Comparison of ENCODE assay signal across 8 cellular contexts in genomic region chr4:20684852-20685763, GRCh38. TPM values are rescaled to one million over a fixed set of nuclear protein-coding genes. Genes with fewer than 3 reads are reported as not detected.
DNase-seq lines count a peak whose midpoint lies in the region; ATAC-seq and TF ChIP-seq lines count a peak whose summit lies in the region.

No MANE protein-coding gene starts in this region.

- H3K27ac Mint-ChIP-seq in activated CD8-positive, alpha-beta T cell treated with anti-CD3 and anti-CD28 coated beads for 36 hours, result no peak overlapping the region
- no peak overlapping the region for H3K27ac Mint-ChIP-seq in activated CD8-positive, alpha-beta T cell treated with anti-CD3 and anti-CD28 coated beads, Interleukin-2, amount 10 ng/mL, durations not matched to agents 7 days and 5 days
- no peak overlapping the region for H3K27ac Mint-ChIP-seq in memory B cell

- peak; percentile 89 for TF ChIP-seq CTCF in activated CD8-positive, alpha-beta T cell treated with anti-CD3 and anti-CD28 coated beads for 36 hours (IDR thresholded peaks at IDR 0.05)
- peak; percentile 31 for TF ChIP-seq CTCF in brain microvascular endothelial cell (IDR thresholded peaks at IDR 0.05; ENCODE audit: low read depth, low read length, missing control alignments)

- H3K4me3 ChIP-seq in brain microvascular endothelial cell (ENCODE audit: low read depth, low read length), result no peak overlapping the region

- no peaks in the 10 kb centered on the region for H3K36me3 Mint-ChIP-seq in activated CD8-positive, alpha-beta T cell treated with anti-CD3 and anti-CD28 coated beads for 36 hours (ENCODE audit: low read depth)
- no peaks in the 10 kb centered on the region for H3K36me3 Mint-ChIP-seq in activated CD8-positive, alpha-beta T cell treated with anti-CD3 and anti-CD28 coated beads, Interleukin-2, amount 10 ng/mL, durations not matched to agents 7 days and 5 days (ENCODE audit: low read depth)
- H3K36me3 Mint-ChIP-seq in memory B cell, result no peaks in the 10 kb centered on the region

- in situ Hi-C loops in brain microvascular endothelial cell (cut with HindIII; ENCODE audit: low pct_ligation_motif_present, low sequenced_read_pairs), result no loop called here

- H3K27me3 Mint-ChIP-seq in activated CD8-positive, alpha-beta T cell treated with anti-CD3 and anti-CD28 coated beads for 36 hours, result peaks cover 6% of the 10 kb centered on the region
- peaks cover 11% of the 10 kb centered on the region for H3K27me3 Mint-ChIP-seq in activated CD8-positive, alpha-beta T cell treated with anti-CD3 and anti-CD28 coated beads, Interleukin-2, amount 10 ng/mL, durations not matched to agents 7 days and 5 days (ENCODE audit: low read depth)
- H3K27me3 Mint-ChIP-seq in memory B cell, result peaks cover 10% of the 10 kb centered on the region

- POLR2A ChIA-PET in activated CD8-positive, alpha-beta T cell treated with anti-CD3 and anti-CD28 coated beads for 36 hours (lab: Charles Lee), result no interaction called here
- POLR2A ChIA-PET in activated CD8-positive, alpha-beta T cell treated with anti-CD3 and anti-CD28 coated beads, Interleukin-2, amount 10 ng/mL, durations not matched to agents 7 days and 5 days (lab: Charles Lee), result no interaction called here

- H3K27me3 ChIP-seq in brain microvascular endothelial cell (replicated peaks), result no peaks in the 10 kb centered on the region

- intact Hi-C loops in activated CD8-positive, alpha-beta T cell treated with anti-CD3 and anti-CD28 coated beads for 36 hours (cut with micrococcal nuclease), result loop anchor here (10.0 kb wide), 1 partner anchor 2000 kb away; no protein-coding TSS in a partner anchor

- CTCF ChIA-PET in activated CD8-positive, alpha-beta T cell treated with anti-CD3 and anti-CD28 coated beads for 36 hours (lab: Charles Lee), result interaction anchor here (0.6 to 3.7 kb wide), 20 partner anchors 9 to 374 kb away, joined by 3 to 23 read pairs (median 4); partner anchors contain the start of gene PACRGL
- CTCF ChIA-PET in activated CD8-positive, alpha-beta T cell treated with anti-CD3 and anti-CD28 coated beads, Interleukin-2, amount 10 ng/mL, durations not matched to agents 7 days and 5 days (lab: Charles Lee), result interaction anchor here (0.6 to 3.3 kb wide), 17 partner anchors 9 to 291 kb away, joined by 3 to 16 read pairs (median 5); partner anchors contain the start of gene PACRGL

- no peak overlapping the region for H3K27ac ChIP-seq in brain microvascular endothelial cell

- no peaks in the 10 kb centered on the region for H3K36me3 ChIP-seq in brain microvascular endothelial cell (replicated peaks)

- no peaks in the 10 kb centered on the region for H3K9me3 Mint-ChIP-seq in activated CD8-positive, alpha-beta T cell treated with anti-CD3 and anti-CD28 coated beads for 36 hours
- H3K9me3 Mint-ChIP-seq in activated CD8-positive, alpha-beta T cell treated with anti-CD3 and anti-CD28 coated beads, Interleukin-2, amount 10 ng/mL, durations not matched to agents 7 days and 5 days (ENCODE audit: insufficient read depth), result no peaks in the 10 kb centered on the region
- H3K9me3 Mint-ChIP-seq in memory B cell, result no peaks in the 10 kb centered on the region

- H3K4me3 Mint-ChIP-seq in activated CD8-positive, alpha-beta T cell treated with anti-CD3 and anti-CD28 coated beads for 36 hours, result no peak overlapping the region
- H3K4me3 Mint-ChIP-seq in activated CD8-positive, alpha-beta T cell treated with anti-CD3 and anti-CD28 coated beads, Interleukin-2, amount 10 ng/mL, durations not matched to agents 7 days and 5 days, result no peak overlapping the region
- H3K4me3 Mint-ChIP-seq in memory B cell, result no peak overlapping the region

- DNase-seq in activated CD8-positive, alpha-beta T cell treated with anti-CD3 and anti-CD28 coated beads for 36 hours, result no peak
- no peak for DNase-seq in activated CD8-positive, alpha-beta T cell treated with anti-CD3 and anti-CD28 coated beads, Interleukin-2, amount 10 ng/mL, durations not matched to agents 7 days and 5 days
- DNase-seq in NCI-H2029 (lab: John Stamatoyannopoulos, UW) (peak; percentile 23), brain microvascular endothelial cell (no peak), memory B cell (ENCODE audit: low spot score in 2 of 2) (peak in 1 of 2 donors; percentile 7), T-helper 1 cell (no peak), mesenteric fat pad (ENCODE audit: low spot score) (no peak)

- no peak for ATAC-seq in activated CD8-positive, alpha-beta T cell treated with anti-CD3 and anti-CD28 coated beads for 36 hours
- no peak for ATAC-seq in activated CD8-positive, alpha-beta T cell treated with anti-CD3 and anti-CD28 coated beads, Interleukin-2, amount 10 ng/mL, durations not matched to agents 7 days and 5 days
- ATAC-seq in memory B cell (ENCODE audit: low read depth) (peak; percentile 38), HG03342 (IDR thresholded peaks at IDR 0.05; ENCODE audit: unreplicated experiment) (no peak)

- no peaks in the 10 kb centered on the region for H3K4me1 Mint-ChIP-seq in activated CD8-positive, alpha-beta T cell treated with anti-CD3 and anti-CD28 coated beads for 36 hours (ENCODE audit: low read depth)
- H3K4me1 Mint-ChIP-seq in activated CD8-positive, alpha-beta T cell treated with anti-CD3 and anti-CD28 coated beads, Interleukin-2, amount 10 ng/mL, durations not matched to agents 7 days and 5 days (ENCODE audit: low read depth), result no peaks in the 10 kb centered on the region
- no peaks in the 10 kb centered on the region for H3K4me1 Mint-ChIP-seq in memory B cell

RNA-seq across cellular contexts. Expression of gene PACRGL, which starts 15.2 kb away (rescaled TPM):
- total RNA-seq in activated CD8-positive, alpha-beta T cell treated with anti-CD3 and anti-CD28 coated beads for 36 hours, result 10 to 100 TPM; 13.0 to 14.0 TPM
- total RNA-seq in activated CD8-positive, alpha-beta T cell treated with anti-CD3 and anti-CD28 coated beads, Interleukin-2, amount 10 ng/mL, durations not matched to agents 7 days and 5 days, result 10 to 100 TPM; 10.5 to 10.9 TPM
- 11.5 TPM for total RNA-seq in mesenteric fat pad
